Comparison of ENCODE assay signal across 9 cellular contexts in genomic region chr1:59290173-59290954, GRCh38. TPM values are rescaled to one million over a fixed set of nuclear protein-coding genes. Genes with fewer than 3 reads are reported as not detected.
A peak's percentile ranks its signal among the peaks of the same experiment; 100 is the strongest.
DNase-seq lines count a peak whose midpoint lies in the region; ATAC-seq and TF ChIP-seq lines count a peak whose summit lies in the region.
"Had no signal": no experiment of that assay in that cellular context is flagged by ENCODE, and none has a peak within 500 bp of the region (broad histone marks: within the 10 kb centered on the region; RNA-seq: fewer than 3 reads in every experiment).

No MANE protein-coding gene starts in this region.

- H3K27ac ChIP-seq in left lung: peak overlapping the region in 1 of 2 donors; percentile 84
- H3K27ac ChIP-seq: parathyroid adenoma had no signal

- peak; percentile 80 for ATAC-seq in HG02623 (IDR thresholded peaks at IDR 0.05; ENCODE audit: unreplicated experiment)
- peak; percentile 87 for ATAC-seq in left lung

- H3K4me1 ChIP-seq in adipocyte (ENCODE audit: control insufficient read depth, insufficient read depth, low read length) (peaks cover 32% of the 10 kb centered on the region), left lung (peaks cover 0 to 48% of the 10 kb centered on the region in 2 donors)
- H3K4me1 ChIP-seq: parathyroid adenoma had no signal

- H3K4me3 ChIP-seq in AG09309 (ENCODE audit: control insufficient read depth, low read depth, low read length) (no peak overlapping the region), adipocyte (ENCODE audit: low read length) (no peak overlapping the region), left lung (no peak overlapping the region)

- peak; percentile 39 for TF ChIP-seq CTCF in AG09309 (IDR thresholded peaks at IDR 0.05; ENCODE audit: control insufficient read depth, insufficient read depth, low read depth, low read length, missing control alignments)
- peak; percentile 46 for TF ChIP-seq CTCF in GM13976 (IDR thresholded peaks at IDR 0.05; ENCODE audit: borderline replicate concordance, control extremely low read depth, extremely low read depth, insufficient read depth, missing control alignments)
- TF ChIP-seq CTCF in left lung (IDR thresholded peaks at IDR 0.05): peak; percentile 21 to 40

- H3K9ac ChIP-seq in adipocyte (ENCODE audit: low read length): no peak overlapping the region
- H3K9ac ChIP-seq: parathyroid adenoma had no signal

- H3K27me3 ChIP-seq in adipocyte (replicated peaks; ENCODE audit: control insufficient read depth, insufficient read depth, low read length): no peaks in the 10 kb centered on the region
- no peaks in the 10 kb centered on the region for H3K27me3 ChIP-seq in left lung

- no peaks in the 10 kb centered on the region for H3K9me3 ChIP-seq in adipocyte (ENCODE audit: control insufficient read depth, low read length)
- H3K9me3 ChIP-seq in left lung: no peaks in the 10 kb centered on the region

- no peaks in the 10 kb centered on the region for H3K36me3 ChIP-seq in adipocyte (ENCODE audit: control insufficient read depth, insufficient read depth, low read length, severe bottlenecking)
- H3K36me3 ChIP-seq in left lung: no peaks in the 10 kb centered on the region

- intact Hi-C loops in left lung (cut with DNase I): no loop called here

- in situ Hi-C loops in GM13976 (cut with MboI; ENCODE audit: low sequenced_read_pairs, unreplicated experiment): loop anchor here (25.0 kb wide), 1 partner anchor 503 kb away; the partner anchor contains the start of gene JUN

- no peak for DNase-seq in AG09309 (ENCODE audit: low read depth)
- DNase-seq in GM13976 (ENCODE audit: low spot score): peak; percentile 53
- peak; percentile 61 for DNase-seq in NCI-H146 (lab: John Stamatoyannopoulos, UW)
- peak; percentile 21 for DNase-seq in adipocyte (ENCODE audit: low read depth)
- DNase-seq in left lung: peak in 1 of 2 donors; percentile 59
- no peak for DNase-seq in NCI-H446 treated with DMSO at 0.1 percent for 48 hours (lab: John Stamatoyannopoulos, UW)
- no peak for DNase-seq in NCI-H1105 treated with DMSO at 0.1 percent for 48 hours (lab: John Stamatoyannopoulos, UW)

RNA-seq across cellular contexts. Expression of gene FGGY, which starts 6.5 kb away (rescaled TPM):
- 10 to 100 TPM; 17.3 to 20.0 TPM for total RNA-seq in left lung

Comparison
In these comparisons a context has a peak if more than half of its experiments do, and no peak if none do; other contexts are left out.
1. DNase-seq: peak in GM13976 (single experiment), NCI-H146 (single experiment) and adipocyte (single experiment); none in AG09309 (single experiment), NCI-H446 treated with DMSO at 0.1 percent for 48 hours (single experiment) and NCI-H1105 treated with DMSO at 0.1 percent for 48 hours (single experiment).
2. Peak in every context shown above with its lines, with median percentiles within 50 percentile points of each other: CTCF ChIP-seq.